ENCODE assay signal across 1 cellular context in genomic region chr17:49157784-49158183, GRCh38.
TF ChIP-seq lines count a peak whose summit lies in the region.

No MANE protein-coding gene starts in this region.

TF ChIP-seq in HCT116, 20 proteins besides CTCF, POLR2A, EP300 and RAD21 (continued from another document):
- TF ChIP-seq, protein P1, sequence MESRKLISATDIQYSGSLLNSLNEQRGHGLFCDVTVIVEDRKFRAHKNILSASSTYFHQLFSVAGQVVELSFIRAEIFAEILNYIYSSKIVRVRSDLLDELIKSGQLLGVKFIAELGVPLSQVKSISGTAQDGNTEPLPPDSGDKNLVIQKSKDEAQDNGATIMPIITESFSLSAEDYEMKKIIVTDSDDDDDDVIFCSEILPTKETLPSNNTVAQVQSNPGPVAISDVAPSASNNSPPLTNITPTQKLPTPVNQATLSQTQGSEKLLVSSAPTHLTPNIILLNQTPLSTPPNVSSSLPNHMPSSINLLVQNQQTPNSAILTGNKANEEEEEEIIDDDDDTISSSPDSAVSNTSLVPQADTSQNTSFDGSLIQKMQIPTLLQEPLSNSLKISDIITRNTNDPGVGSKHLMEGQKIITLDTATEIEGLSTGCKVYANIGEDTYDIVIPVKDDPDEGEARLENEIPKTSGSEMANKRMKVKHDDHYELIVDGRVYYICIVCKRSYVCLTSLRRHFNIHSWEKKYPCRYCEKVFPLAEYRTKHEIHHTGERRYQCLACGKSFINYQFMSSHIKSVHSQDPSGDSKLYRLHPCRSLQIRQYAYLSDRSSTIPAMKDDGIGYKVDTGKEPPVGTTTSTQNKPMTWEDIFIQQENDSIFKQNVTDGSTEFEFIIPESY (IDR thresholded peaks at IDR 0.05; ENCODE audit: extremely low read depth, insufficient replicate concordance, low read length), result no peak
- no peak for TF ChIP-seq SIN3A (IDR thresholded peaks at IDR 0.05; ENCODE audit: low read depth)
